ENCODE assay signal across 9 cellular contexts in the genomic region with DNA sequence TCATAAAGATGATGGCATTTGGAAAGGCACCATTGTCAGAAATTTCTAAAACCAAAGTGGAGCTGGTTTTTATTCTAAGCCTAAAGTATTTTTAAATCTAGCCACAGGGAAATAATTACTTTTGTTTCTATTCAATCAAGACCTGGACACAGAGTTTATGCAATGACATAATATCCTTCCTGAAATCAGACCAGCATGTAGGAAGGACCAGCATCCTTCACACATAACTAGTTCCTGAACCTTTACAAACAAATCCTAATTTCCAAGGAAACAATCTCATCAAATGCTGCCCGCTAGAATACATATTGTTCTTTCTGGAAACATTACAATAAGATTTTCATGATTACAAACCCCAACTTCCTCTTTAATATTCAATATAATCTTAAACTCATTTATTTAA. TPM values are rescaled to one million over a fixed set of nuclear protein-coding genes. Genes with fewer than 3 reads are reported as not detected.
DNase-seq lines count a peak whose midpoint lies in the region; ATAC-seq and TF ChIP-seq lines count a peak whose summit lies in the region.
"Had no signal": no experiment of that assay in that cellular context is flagged by ENCODE, and none has a peak within 500 bp of the region (broad histone marks: within the 10 kb centered on the region; RNA-seq: fewer than 3 reads in every experiment).

No MANE protein-coding gene starts in this region.

- TF ChIP-seq CTCF in HFFc6 (IDR thresholded peaks at IDR 0.05) (no peak), mammary epithelial cell (conservative IDR thresholded peaks at IDR 0.05 in 1 of 2, IDR thresholded peaks at IDR 0.05 in 1 of 2; ENCODE audit: extremely low read depth in 1 of 2, insufficient read depth in 1 of 2, low read depth in 1 of 2, low read length in 2 of 2) (no peak), kidney epithelial cell (IDR thresholded peaks at IDR 0.05; ENCODE audit: insufficient read depth, low read length, poor library complexity, severe bottlenecking) (no peak), GM13977 (IDR thresholded peaks at IDR 0.05; ENCODE audit: extremely low read depth, insufficient read depth, missing control alignments) (no peak)

- peak overlapping the region; percentile 99 for H3K4me3 Mint-ChIP-seq in HFFc6

- dilution Hi-C loops in mammary epithelial cell (cut with HindIII; ENCODE audit: low sequenced_read_pairs): no loop called here

- in situ Hi-C loops in mammary epithelial cell (cut with MboI; ENCODE audit: low sequenced_read_pairs in 2 of 2): no loop called here
- in situ Hi-C loops in GM13977 (cut with MboI; ENCODE audit: low pct_unique_long_range_greater_than_20kb, low sequenced_read_pairs, unreplicated experiment): no loop called here

- no TSS peak for BruUV-seq in mammary epithelial cell (replicated peaks; lab: Mats Ljungman, UMichigan)

- peaks cover 49% of the 10 kb centered on the region for H3K79me2 ChIP-seq in mammary epithelial cell (ENCODE audit: insufficient read depth, low read length)

- DNase-seq in HFFc6: peak; percentile 38
- no peak for DNase-seq in mammary epithelial cell
- no peak for DNase-seq in kidney epithelial cell (ENCODE audit: low read depth)
- DNase-seq in DMS53 treated with DMSO at 0.1 percent for 48 hours (lab: John Stamatoyannopoulos, UW; ENCODE audit: unreplicated experiment): no peak
- no peak for DNase-seq in RPMI8226
- no peak for DNase-seq in GM13977 (ENCODE audit: low spot score)
- DNase-seq: DND-41 had no signal

- H3K4me3 ChIP-seq in mammary epithelial cell (replicated peaks in 1 of 3; ENCODE audit: insufficient read depth in 1 of 3, low read depth in 2 of 3, low read length in 3 of 3) (peak overlapping the region in 2 of 3 experiments; percentile 67 to 94), kidney epithelial cell (ENCODE audit: low read depth, low read length) (peak overlapping the region; percentile 93), skin epidermis (peak overlapping the region in 5 of 7 experiments; percentile 33 to 55 (median 41))

- CTCF ChIA-PET in mammary epithelial cell (lab: Charles Lee; ENCODE audit: low non-redundant PET): no interaction called here

- no peaks in the 10 kb centered on the region for H3K9me3 ChIP-seq in mammary epithelial cell (replicated peaks; ENCODE audit: insufficient read depth, low read length)

- no peaks in the 10 kb centered on the region for H3K36me3 ChIP-seq in mammary epithelial cell (ENCODE audit: insufficient read depth, low read length)
- no peaks in the 10 kb centered on the region for H3K36me3 ChIP-seq in kidney epithelial cell (ENCODE audit: control insufficient read depth, insufficient read depth, low read length)

- no peak overlapping the region for H2AFZ ChIP-seq in mammary epithelial cell (ENCODE audit: low read depth, low read length)

- no peaks in the 10 kb centered on the region for H3K9me3 Mint-ChIP-seq in HFFc6

- H4K20me1 ChIP-seq in mammary epithelial cell (ENCODE audit: insufficient read depth, low read length): no peaks in the 10 kb centered on the region

- peaks cover 57% of the 10 kb centered on the region for H3K4me1 Mint-ChIP-seq in HFFc6 (ENCODE audit: low read depth)

- WGBS in mammary epithelial cell (ENCODE audit: low coverage, missing lambda C conversion rate): 88% methylated on average over 1 of the region's 1 CpG

- H3K27me3 ChIP-seq in mammary epithelial cell (ENCODE audit: insufficient read depth, low read length) (no peaks in the 10 kb centered on the region), kidney epithelial cell (ENCODE audit: control insufficient read depth, insufficient read depth, low read length) (no peaks in the 10 kb centered on the region)

- H3K4me1 ChIP-seq in mammary epithelial cell (ENCODE audit: insufficient read depth, low read length): peaks cover 44% of the 10 kb centered on the region

- peak overlapping the region; percentile 75 for H3K4me2 ChIP-seq in mammary epithelial cell (ENCODE audit: insufficient read depth, low read depth, low read length)

- intact Hi-C loops in mammary epithelial cell (cut with micrococcal nuclease): loop anchor here (10.0 kb wide), 2 partner anchors 159 to 441 kb away; no protein-coding TSS in a partner anchor

- ATAC-seq in HG03457 (IDR thresholded peaks at IDR 0.05; ENCODE audit: unreplicated experiment): no peak

- H3K27me3 Mint-ChIP-seq in HFFc6 (ENCODE audit: insufficient read depth): peaks cover 4% of the 10 kb centered on the region

- peak overlapping the region; percentile 99 for H3K27ac ChIP-seq in mammary epithelial cell (ENCODE audit: insufficient read depth, low read depth, low read length)
- H3K27ac ChIP-seq in skin epidermis: peak overlapping the region in 17 of 21 experiments; percentile 48 to 96 (median 83)

- H3K36me3 Mint-ChIP-seq in HFFc6 (ENCODE audit: low read depth): peaks cover 54% of the 10 kb centered on the region

- peak overlapping the region; percentile 96 for H3K27ac Mint-ChIP-seq in HFFc6

- H3K9ac ChIP-seq in mammary epithelial cell (ENCODE audit: insufficient read depth, low read length): peak overlapping the region; percentile 100

RNA-seq across cellular contexts. Expression of a gene that starts 1.5 kb away (rescaled TPM):
- total RNA-seq in HFFc6 (2021; fragmentation: NEBNext Ultra II Directional; extraction: Animal tissue kit (Norgen Biotek cat#: 25700)): 10 to 100 TPM; 27.9 to 38.3 (median 34.5) TPM
- total RNA-seq in mammary epithelial cell: 10 to 100 TPM; 10.8 to 15.5 TPM
- polyA plus RNA-seq in mammary epithelial cell: 3.8 TPM
- 21.7 TPM for polyA minus RNA-seq in mammary epithelial cell
- 9.8 and 10.1 TPM in 2 replicates for total RNA-seq in kidney epithelial cell

Comparison
In these comparisons a context has a peak if more than half of its experiments do, and no peak if none do; other contexts are left out.
1. H3K4me3 ChIP-seq: peak in every context shown above with its lines; median percentile 93 in kidney epithelial cell; 80 in mammary epithelial cell; 41 in skin epidermis.